In the genomic region with DNA sequence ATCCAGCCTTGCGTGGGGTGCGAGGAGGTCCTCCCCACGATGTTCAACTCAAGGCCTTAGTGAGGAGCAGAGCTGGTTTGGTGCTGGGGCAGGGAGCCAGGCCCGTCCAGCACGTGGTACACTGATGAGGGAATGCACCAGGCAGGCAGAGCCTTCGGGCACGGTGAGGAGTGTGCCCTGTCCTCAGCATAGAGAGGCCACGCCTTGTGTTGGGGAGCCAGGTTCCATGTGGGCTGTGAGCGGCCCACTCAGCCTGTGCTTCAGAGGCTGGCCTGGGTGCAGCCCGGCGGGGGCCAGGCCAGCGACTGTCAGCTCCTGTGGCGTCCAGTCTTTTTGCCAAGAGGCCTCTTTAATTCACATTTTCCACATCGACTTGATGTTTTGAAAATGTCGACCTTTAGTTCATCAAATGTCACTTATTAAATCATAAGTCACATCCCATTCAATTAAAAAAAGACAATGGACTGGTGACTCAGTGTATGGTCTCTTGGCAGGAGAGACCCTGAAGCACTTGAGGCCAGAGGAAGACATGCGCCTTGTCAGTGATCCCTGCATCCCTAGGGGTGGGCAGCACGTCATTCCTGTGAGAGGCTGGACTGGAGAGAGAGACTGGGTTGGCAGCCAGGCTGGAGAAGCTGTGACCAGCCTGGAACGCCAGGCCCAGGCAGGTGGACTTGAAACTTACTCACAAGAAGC, we compare ENCODE assay signal across 1 cellular context.
TF ChIP-seq lines count a peak whose summit lies in the region.

No MANE protein-coding gene starts in this region.

TF ChIP-seq in SK-N-SH treated with all-trans-retinoic acid at 6 μM for 48 hours, 23 proteins besides CTCF, POLR2A, EP300 and RAD21 (continued from another document):
- TF ChIP-seq, protein P1, sequence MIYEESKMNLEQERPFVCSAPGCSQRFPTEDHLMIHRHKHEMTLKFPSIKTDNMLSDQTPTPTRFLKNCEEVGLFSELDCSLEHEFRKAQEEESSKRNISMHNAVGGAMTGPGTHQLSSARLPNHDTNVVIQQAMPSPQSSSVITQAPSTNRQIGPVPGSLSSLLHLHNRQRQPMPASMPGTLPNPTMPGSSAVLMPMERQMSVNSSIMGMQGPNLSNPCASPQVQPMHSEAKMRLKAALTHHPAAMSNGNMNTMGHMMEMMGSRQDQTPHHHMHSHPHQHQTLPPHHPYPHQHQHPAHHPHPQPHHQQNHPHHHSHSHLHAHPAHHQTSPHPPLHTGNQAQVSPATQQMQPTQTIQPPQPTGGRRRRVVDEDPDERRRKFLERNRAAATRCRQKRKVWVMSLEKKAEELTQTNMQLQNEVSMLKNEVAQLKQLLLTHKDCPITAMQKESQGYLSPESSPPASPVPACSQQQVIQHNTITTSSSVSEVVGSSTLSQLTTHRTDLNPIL (CRISPR knock-in tag; IDR thresholded peaks at IDR 0.05; ENCODE audit: low read depth): 0 out of 2 replicates have a peak, but pooled peaks have one; percentile 29
- no peak for TF ChIP-seq ESRRG (CRISPR knock-in tag; IDR thresholded peaks at IDR 0.05)
- TF ChIP-seq, protein P2, sequence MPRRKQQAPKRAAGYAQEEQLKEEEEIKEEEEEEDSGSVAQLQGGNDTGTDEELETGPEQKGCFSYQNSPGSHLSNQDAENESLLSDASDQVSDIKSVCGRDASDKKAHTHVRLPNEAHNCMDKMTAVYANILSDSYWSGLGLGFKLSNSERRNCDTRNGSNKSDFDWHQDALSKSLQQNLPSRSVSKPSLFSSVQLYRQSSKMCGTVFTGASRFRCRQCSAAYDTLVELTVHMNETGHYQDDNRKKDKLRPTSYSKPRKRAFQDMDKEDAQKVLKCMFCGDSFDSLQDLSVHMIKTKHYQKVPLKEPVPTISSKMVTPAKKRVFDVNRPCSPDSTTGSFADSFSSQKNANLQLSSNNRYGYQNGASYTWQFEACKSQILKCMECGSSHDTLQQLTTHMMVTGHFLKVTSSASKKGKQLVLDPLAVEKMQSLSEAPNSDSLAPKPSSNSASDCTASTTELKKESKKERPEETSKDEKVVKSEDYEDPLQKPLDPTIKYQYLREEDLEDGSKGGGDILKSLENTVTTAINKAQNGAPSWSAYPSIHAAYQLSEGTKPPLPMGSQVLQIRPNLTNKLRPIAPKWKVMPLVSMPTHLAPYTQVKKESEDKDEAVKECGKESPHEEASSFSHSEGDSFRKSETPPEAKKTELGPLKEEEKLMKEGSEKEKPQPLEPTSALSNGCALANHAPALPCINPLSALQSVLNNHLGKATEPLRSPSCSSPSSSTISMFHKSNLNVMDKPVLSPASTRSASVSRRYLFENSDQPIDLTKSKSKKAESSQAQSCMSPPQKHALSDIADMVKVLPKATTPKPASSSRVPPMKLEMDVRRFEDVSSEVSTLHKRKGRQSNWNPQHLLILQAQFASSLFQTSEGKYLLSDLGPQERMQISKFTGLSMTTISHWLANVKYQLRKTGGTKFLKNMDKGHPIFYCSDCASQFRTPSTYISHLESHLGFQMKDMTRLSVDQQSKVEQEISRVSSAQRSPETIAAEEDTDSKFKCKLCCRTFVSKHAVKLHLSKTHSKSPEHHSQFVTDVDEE (CRISPR knock-in tag; IDR thresholded peaks at IDR 0.05): peak; percentile 52; the same call in 1 of the 2 replicates
- TF ChIP-seq BACH2 (CRISPR knock-in tag; IDR thresholded peaks at IDR 0.05; ENCODE audit: borderline replicate concordance): no peak
- no peak for TF ChIP-seq ZC3H10 (CRISPR knock-in tag; IDR thresholded peaks at IDR 0.05)
